In the genomic region with DNA sequence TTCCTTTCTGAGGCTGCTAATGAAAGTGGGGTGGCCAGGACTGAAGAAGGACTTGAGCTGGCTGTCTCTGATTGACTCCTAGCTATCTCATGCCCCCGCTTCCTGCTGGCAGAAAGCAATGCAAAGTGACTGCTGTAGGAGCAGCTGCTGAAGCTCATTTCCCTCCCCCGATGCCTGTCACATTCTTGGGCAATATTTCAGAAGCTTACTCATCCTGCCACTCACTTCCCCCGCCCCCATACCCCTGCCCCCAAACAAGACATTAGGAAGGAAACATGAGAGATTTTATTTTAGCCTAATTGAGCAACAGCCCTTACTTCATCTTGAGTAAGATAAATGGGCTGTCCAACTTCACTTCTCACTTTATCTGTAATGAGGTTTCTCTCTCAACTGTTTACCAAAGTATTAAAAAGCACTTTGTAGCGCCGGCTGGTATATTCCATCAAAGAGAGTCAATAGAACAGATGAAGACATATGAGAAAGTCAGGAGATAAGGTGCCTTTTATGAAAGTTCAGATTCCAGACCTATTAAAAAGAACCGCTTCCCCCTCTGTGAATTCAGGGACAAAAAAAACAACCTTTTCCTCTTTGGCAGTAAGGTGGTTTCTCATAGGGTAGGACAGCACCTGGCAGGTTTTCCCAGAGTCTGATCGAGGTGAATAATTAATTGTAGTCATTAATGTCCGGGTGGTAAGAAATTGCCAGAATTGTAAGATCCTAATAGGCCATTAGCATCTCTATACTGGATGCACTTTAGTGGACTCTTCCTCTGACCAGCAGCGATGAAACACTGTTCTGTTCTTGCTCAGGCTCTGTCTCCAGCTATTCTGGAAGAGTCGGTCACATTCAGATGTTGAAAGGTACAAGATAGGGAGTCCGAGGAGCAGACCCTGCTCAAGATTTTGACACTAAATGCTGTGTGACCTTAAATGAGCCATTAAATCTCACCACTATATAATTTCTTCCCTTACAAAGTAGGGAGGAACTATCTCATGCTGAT, we compare ENCODE assay signal across 1 cellular context.
TF ChIP-seq lines count a peak whose summit lies in the region.

No MANE protein-coding gene starts in this region.

TF ChIP-seq in K562, 482 proteins besides CTCF, POLR2A, EP300 and RAD21 (continued from another document and continues in another):
- TF ChIP-seq CUX1 (CRISPR knock-in tag; IDR thresholded peaks at IDR 0.05) (no peak), ZNF431 (CRISPR knock-in tag; IDR thresholded peaks at IDR 0.05) (no peak), SIRT6 (IDR thresholded peaks at IDR 0.05; ENCODE audit: low read depth, low read length) (no peak), PYGO2 (tag; IDR thresholded peaks at IDR 0.05) (no peak), KDM5B (IDR thresholded peaks at IDR 0.05; ENCODE audit: insufficient replicate concordance, low read depth, low read length) (no peak), NR4A1 (CRISPR knock-in tag; IDR thresholded peaks at IDR 0.05) (no peak), NR4A1 (tag; IDR thresholded peaks at IDR 0.05) (no peak), YBX1 (IDR thresholded peaks at IDR 0.05) (no peak), ELF2 (CRISPR knock-in tag; IDR thresholded peaks at IDR 0.05) (no peak), HEY1 (CRISPR knock-in tag; IDR thresholded peaks at IDR 0.05; ENCODE audit: borderline replicate concordance) (no peak), SAFB (IDR thresholded peaks at IDR 0.05; ENCODE audit: borderline replicate concordance, low read depth, low read length) (no peak), LEF1 (IDR thresholded peaks at IDR 0.05) (peak; percentile 78; the same call in 1 of the 2 replicates), ARID1B (IDR thresholded peaks at IDR 0.05) (peak; percentile 66), NFATC3 (IDR thresholded peaks at IDR 0.05) (no peak), DPF2 (IDR thresholded peaks at IDR 0.05) (peak; percentile 49; the same call in 1 of the 2 replicates), SRSF7 (optimal IDR thresholded peaks at IDR 0.05; ENCODE audit: low read depth, low read length) (no peak), PKNOX1 (IDR thresholded peaks at IDR 0.05) (peak; percentile 91), NEUROD1 (IDR thresholded peaks at IDR 0.05; ENCODE audit: borderline replicate concordance, low read depth, low read length, partially characterized antibody) (no peak), RB1 (IDR thresholded peaks at IDR 0.05; ENCODE audit: low read depth) (no peak), GABPB2 (CRISPR knock-in tag; conservative IDR thresholded peaks at IDR 0.05) (no peak), DMBX1 (CRISPR knock-in tag; IDR thresholded peaks at IDR 0.05; ENCODE audit: borderline replicate concordance) (no peak), C11orf30 (IDR thresholded peaks at IDR 0.05; ENCODE audit: low read depth) (no peak), TBL1XR1 (IDR thresholded peaks at IDR 0.05; ENCODE audit: low read length in 2 of 2) (peak in 1 of 2 experiments; percentile 37; a peak in 1 of 4 replicates), POLR2AphosphoS5 (IDR thresholded peaks at IDR 0.05; ENCODE audit: control insufficient read depth, insufficient read depth, low read depth, low read length) (peak; percentile 67; the same call in 1 of the 2 replicates), ADNP (tag; IDR thresholded peaks at IDR 0.05) (no peak), CXXC5 (CRISPR knock-in tag; IDR thresholded peaks at IDR 0.05) (no peak), ESRRB (CRISPR knock-in tag; IDR thresholded peaks at IDR 0.05; ENCODE audit: borderline replicate concordance) (no peak), SAFB2 (IDR thresholded peaks at IDR 0.05; ENCODE audit: borderline replicate concordance, low read depth, low read length, severe bottlenecking) (no peak), KLF1 (tag; IDR thresholded peaks at IDR 0.05) (no peak), SRF (CRISPR knock-in tag; IDR thresholded peaks at IDR 0.05) (0 out of 4 replicates have a peak, but pooled peaks of 1 of the 2 experiments have one; percentile 9), MYNN (IDR thresholded peaks at IDR 0.05) (peak; percentile 67; the same call in 1 of the 2 replicates), MYNN (CRISPR knock-in tag; IDR thresholded peaks at IDR 0.05) (no peak), PTTG1 (tag; IDR thresholded peaks at IDR 0.05; ENCODE audit: low read depth) (no peak), ZNF146 (CRISPR knock-in tag; IDR thresholded peaks at IDR 0.05; ENCODE audit: unreplicated experiment) (no peak), ZNF347 (CRISPR knock-in tag; IDR thresholded peaks at IDR 0.05; ENCODE audit: low read depth) (no peak), HNRNPH1 (optimal IDR thresholded peaks at IDR 0.05; ENCODE audit: low read depth, low read length) (no peak), ZNF395 (CRISPR knock-in tag; IDR thresholded peaks at IDR 0.05) (no peak), SMARCE1 (IDR thresholded peaks at IDR 0.05) (peak; percentile 55; the same call in 1 of the 2 replicates), GATA2 (CRISPR knock-in tag; IDR thresholded peaks at IDR 0.05) (no peak), NCOA1 (IDR thresholded peaks at IDR 0.05; ENCODE audit: low read depth) (no peak), ZNF224 (CRISPR knock-in tag; IDR thresholded peaks at IDR 0.05) (no peak), ZSCAN32 (CRISPR knock-in tag; IDR thresholded peaks at IDR 0.05) (no peak), RBM17 (IDR thresholded peaks at IDR 0.05; ENCODE audit: borderline replicate concordance, low read depth, low read length) (no peak), THRAP3 (IDR thresholded peaks at IDR 0.05; ENCODE audit: borderline replicate concordance) (no peak), TEAD4 (IDR thresholded peaks at IDR 0.05; ENCODE audit: low read length) (peak; percentile 74), TEAD4 (CRISPR knock-in tag; IDR thresholded peaks at IDR 0.05; ENCODE audit: borderline replicate concordance) (no peak), MAFG (tag; conservative IDR thresholded peaks at IDR 0.05) (no peak), NCOR1 (IDR thresholded peaks at IDR 0.05) (peak; percentile 23; the same call in 1 of the 2 replicates), ELF1 (tag; IDR thresholded peaks at IDR 0.05) (no peak), CBFA2T3 (IDR thresholded peaks at IDR 0.05) (peak; percentile 83)
- TF ChIP-seq, protein P1, sequence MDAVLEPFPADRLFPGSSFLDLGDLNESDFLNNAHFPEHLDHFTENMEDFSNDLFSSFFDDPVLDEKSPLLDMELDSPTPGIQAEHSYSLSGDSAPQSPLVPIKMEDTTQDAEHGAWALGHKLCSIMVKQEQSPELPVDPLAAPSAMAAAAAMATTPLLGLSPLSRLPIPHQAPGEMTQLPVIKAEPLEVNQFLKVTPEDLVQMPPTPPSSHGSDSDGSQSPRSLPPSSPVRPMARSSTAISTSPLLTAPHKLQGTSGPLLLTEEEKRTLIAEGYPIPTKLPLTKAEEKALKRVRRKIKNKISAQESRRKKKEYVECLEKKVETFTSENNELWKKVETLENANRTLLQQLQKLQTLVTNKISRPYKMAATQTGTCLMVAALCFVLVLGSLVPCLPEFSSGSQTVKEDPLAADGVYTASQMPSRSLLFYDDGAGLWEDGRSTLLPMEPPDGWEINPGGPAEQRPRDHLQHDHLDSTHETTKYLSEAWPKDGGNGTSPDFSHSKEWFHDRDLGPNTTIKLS (IDR thresholded peaks at IDR 0.05; ENCODE audit: borderline replicate concordance, low read depth): no peak
- TF ChIP-seq, protein P2, sequence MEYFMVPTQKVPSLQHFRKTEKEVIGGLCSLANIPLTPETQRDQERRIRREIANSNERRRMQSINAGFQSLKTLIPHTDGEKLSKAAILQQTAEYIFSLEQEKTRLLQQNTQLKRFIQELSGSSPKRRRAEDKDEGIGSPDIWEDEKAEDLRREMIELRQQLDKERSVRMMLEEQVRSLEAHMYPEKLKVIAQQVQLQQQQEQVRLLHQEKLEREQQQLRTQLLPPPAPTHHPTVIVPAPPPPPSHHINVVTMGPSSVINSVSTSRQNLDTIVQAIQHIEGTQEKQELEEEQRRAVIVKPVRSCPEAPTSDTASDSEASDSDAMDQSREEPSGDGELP (CRISPR knock-in tag; IDR thresholded peaks at IDR 0.05; ENCODE audit: borderline replicate concordance): peak; percentile 68
- TF ChIP-seq, protein P3, sequence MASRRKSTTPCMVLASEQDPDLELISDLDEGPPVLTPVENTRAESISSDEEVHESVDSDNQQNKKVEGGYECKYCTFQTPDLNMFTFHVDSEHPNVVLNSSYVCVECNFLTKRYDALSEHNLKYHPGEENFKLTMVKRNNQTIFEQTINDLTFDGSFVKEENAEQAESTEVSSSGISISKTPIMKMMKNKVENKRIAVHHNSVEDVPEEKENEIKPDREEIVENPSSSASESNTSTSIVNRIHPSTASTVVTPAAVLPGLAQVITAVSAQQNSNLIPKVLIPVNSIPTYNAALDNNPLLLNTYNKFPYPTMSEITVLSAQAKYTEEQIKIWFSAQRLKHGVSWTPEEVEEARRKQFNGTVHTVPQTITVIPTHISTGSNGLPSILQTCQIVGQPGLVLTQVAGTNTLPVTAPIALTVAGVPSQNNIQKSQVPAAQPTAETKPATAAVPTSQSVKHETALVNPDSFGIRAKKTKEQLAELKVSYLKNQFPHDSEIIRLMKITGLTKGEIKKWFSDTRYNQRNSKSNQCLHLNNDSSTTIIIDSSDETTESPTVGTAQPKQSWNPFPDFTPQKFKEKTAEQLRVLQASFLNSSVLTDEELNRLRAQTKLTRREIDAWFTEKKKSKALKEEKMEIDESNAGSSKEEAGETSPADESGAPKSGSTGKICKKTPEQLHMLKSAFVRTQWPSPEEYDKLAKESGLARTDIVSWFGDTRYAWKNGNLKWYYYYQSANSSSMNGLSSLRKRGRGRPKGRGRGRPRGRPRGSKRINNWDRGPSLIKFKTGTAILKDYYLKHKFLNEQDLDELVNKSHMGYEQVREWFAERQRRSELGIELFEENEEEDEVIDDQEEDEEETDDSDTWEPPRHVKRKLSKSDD (conservative IDR thresholded peaks at IDR 0.05; ENCODE audit: low read length): no peak
- TF ChIP-seq, protein P4, sequence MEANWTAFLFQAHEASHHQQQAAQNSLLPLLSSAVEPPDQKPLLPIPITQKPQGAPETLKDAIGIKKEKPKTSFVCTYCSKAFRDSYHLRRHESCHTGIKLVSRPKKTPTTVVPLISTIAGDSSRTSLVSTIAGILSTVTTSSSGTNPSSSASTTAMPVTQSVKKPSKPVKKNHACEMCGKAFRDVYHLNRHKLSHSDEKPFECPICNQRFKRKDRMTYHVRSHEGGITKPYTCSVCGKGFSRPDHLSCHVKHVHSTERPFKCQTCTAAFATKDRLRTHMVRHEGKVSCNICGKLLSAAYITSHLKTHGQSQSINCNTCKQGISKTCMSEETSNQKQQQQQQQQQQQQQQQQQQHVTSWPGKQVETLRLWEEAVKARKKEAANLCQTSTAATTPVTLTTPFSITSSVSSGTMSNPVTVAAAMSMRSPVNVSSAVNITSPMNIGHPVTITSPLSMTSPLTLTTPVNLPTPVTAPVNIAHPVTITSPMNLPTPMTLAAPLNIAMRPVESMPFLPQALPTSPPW (CRISPR knock-in tag; IDR thresholded peaks at IDR 0.05): peak; percentile 83
